19 cellular contexts compared by ENCODE assay signal in genomic region chr2:16067444-16068232, GRCh38.
DNase-seq lines count a peak whose midpoint lies in the region; ATAC-seq, FAIRE-seq and TF ChIP-seq lines count a peak whose summit lies in the region.
"Had no signal": no experiment of that assay in that cellular context is flagged by ENCODE, and none has a peak within 500 bp of the region (broad histone marks: within the 10 kb centered on the region; RNA-seq: fewer than 3 reads in every experiment).

No MANE protein-coding gene starts in this region.

- TF ChIP-seq CTCF in GM23338 (conservative IDR thresholded peaks at IDR 0.05; ENCODE audit: low read depth in 2 of 2) (no peak), HepG2 (CRISPR knock-in tag; IDR thresholded peaks at IDR 0.05) (no peak), body of pancreas (IDR thresholded peaks at IDR 0.05) (no peak)

- TF ChIP-seq EP300 in HepG2 (IDR thresholded peaks at IDR 0.05; ENCODE audit: low read depth in 2 of 2, low read length in 2 of 2): no peak
- no peak for TF ChIP-seq EP300 in HepG2 (CRISPR knock-in tag; IDR thresholded peaks at IDR 0.05; ENCODE audit: borderline replicate concordance)

- H3K9ac ChIP-seq in HepG2 (ENCODE audit: insufficient read depth, low read depth, low read length): peak overlapping the region; percentile 29; the same call in 1 of the 2 replicates

- no TSS peak for BruUV-seq in HepG2 (replicated peaks; lab: Mats Ljungman, UMichigan)

- in situ Hi-C loops in HepG2 (cut with HindIII; ENCODE audit: extremely low pct_ligation_motif_present, low pct_unique_long_range_greater_than_20kb): no loop called here

- 43% methylated on average over 13 of the region's 13 CpGs for WGBS in HepG2 (ENCODE audit: low lambda C conversion rate)
- 70 to 76% methylated on average over 13 of the region's 13 CpGs for WGBS in body of pancreas, 2 donors

- H3K9me3 ChIP-seq in HepG2 (ENCODE audit: low read length): peaks cover 23% of the 10 kb centered on the region
- no peaks in the 10 kb centered on the region for H3K9me3 ChIP-seq in body of pancreas

- FAIRE-seq in HepG2 (lab: Jason Lieb, UNC): no peak
- FAIRE-seq: A549 had no signal

- POLR2A ChIA-PET in HepG2 (lab: Yijun Ruan, JAX): interaction anchor here (0.7 to 3.7 kb wide), 7 partner anchors 10 to 358 kb away, joined by 3 to 20 read pairs (median 6); no protein-coding TSS in a partner anchor

- H4K20me1 ChIP-seq in GM23338 (replicated peaks; ENCODE audit: insufficient read depth): no peaks in the 10 kb centered on the region
- no peaks in the 10 kb centered on the region for H4K20me1 ChIP-seq in HepG2 (ENCODE audit: insufficient read depth, low read length)

- intact Hi-C loops in HepG2 (cut with micrococcal nuclease; ENCODE audit: unreplicated experiment) (loop anchor here (2.0 kb wide), 2 partner anchors 17 to 23 kb away; no protein-coding TSS in a partner anchor), body of pancreas (cut with DNase I) (no loop called here)

- peaks cover 10% of the 10 kb centered on the region for H3K27me3 Mint-ChIP-seq in GM23338 (ENCODE audit: insufficient read depth, low read depth, poor library complexity)
- H3K27me3 Mint-ChIP-seq: B cell had no signal

- 0 out of 2 replicates have a peak overlapping the region, but pooled peaks have one; percentile 14 for H2AFZ ChIP-seq in GM23338
- H2AFZ ChIP-seq in HepG2 (ENCODE audit: low read length): no peak overlapping the region

- TF ChIP-seq POLR2A in HepG2 (IDR thresholded peaks at IDR 0.05; ENCODE audit: insufficient read depth in 1 of 2, low read depth in 2 of 2, low read length in 2 of 2) (no peak), body of pancreas (IDR thresholded peaks at IDR 0.05) (no peak)

- H3K27me3 ChIP-seq in GM23338 (ENCODE audit: insufficient read depth) (no peaks in the 10 kb centered on the region), HepG2 (ENCODE audit: control insufficient read depth in 1 of 2, insufficient read depth in 2 of 2, low read length in 2 of 2) (no peaks in the 10 kb centered on the region), body of pancreas (no peaks in the 10 kb centered on the region)

- no peak for TF ChIP-seq RAD21 in HepG2 (CRISPR knock-in tag; IDR thresholded peaks at IDR 0.05)

- ATAC-seq in GM23338 (no peak), HepG2 (no peak), body of pancreas (no peak)
- ATAC-seq: A549, Panc1 had no signal

- H3K4me3 ChIP-seq in GM23338 (no peak overlapping the region), HepG2 (replicated peaks in 1 of 3; ENCODE audit: insufficient read depth in 1 of 3, low read depth in 2 of 3, low read length in 3 of 3) (peak overlapping the region in 2 of 3 experiments; percentile 7 to 51; a peak in 2 of 6 replicates), body of pancreas (no peak overlapping the region)
- H3K4me3 ChIP-seq: A549 had no signal

- H3K9me3 Mint-ChIP-seq in GM23338: peaks cover 29% of the 10 kb centered on the region

- H3F3A ChIP-seq in GM23338 (replicated peaks; ENCODE audit: low read depth): no peaks in the 10 kb centered on the region

- H3K4me2 ChIP-seq in GM23338 (no peak overlapping the region), HepG2 (ENCODE audit: low read depth, low read length) (peak overlapping the region; percentile 72)
- H3K4me2 ChIP-seq: A549 had no signal

- H3K4me1 ChIP-seq in GM23338 (ENCODE audit: insufficient read depth) (0 out of 2 replicates have a peak, but pooled peaks cover 3% of the 10 kb centered on the region), HepG2 (ENCODE audit: insufficient read depth, low read length) (peaks cover 67% of the 10 kb centered on the region), body of pancreas (peaks cover 10% of the 10 kb centered on the region)
- H3K4me1 ChIP-seq: A549 had no signal

- H3K36me3 Mint-ChIP-seq in GM23338 (ENCODE audit: low read depth): peaks cover 24% of the 10 kb centered on the region

- H3K4me1 Mint-ChIP-seq in GM23338: peaks cover 10% of the 10 kb centered on the region
- H3K4me1 Mint-ChIP-seq: B cell had no signal

- CTCF ChIA-PET in HepG2 (lab: Yijun Ruan, JAX; ENCODE audit: low intra/inter-chr PET ratio, low total read pairs): no interaction called here

- no peaks in the 10 kb centered on the region for H3K9me2 ChIP-seq in GM23338 (ENCODE audit: insufficient read depth)

- no peak for DNase-seq in GM23338 (ENCODE audit: low spot score)
- DNase-seq in caudate nucleus (lab: John Stamatoyannopoulos, UW): no peak
- DNase-seq in HepG2 (ENCODE audit: low spot score): no peak
- no peak for DNase-seq in activated effector memory CD4-positive, alpha-beta T cell treated with Interleukin-2 at 50 U/mL for 16 hours
- no peak for DNase-seq in body of pancreas
- DNase-seq in 8988T: no peak
- DNase-seq: DMS79, H7, Karpas-422, MV-4-11, NCI-H1105 treated with DMSO at 0.1 percent for 48 hours, NCI-H2029 treated with DMSO at 0.1 percent for 48 hours, NCI-H226, NCI-H510A treated with DMSO at 0.1 percent for 48 hours, NCI-H748 treated with DMSO at 0.1 percent for 48 hours had no signal

- H3K79me2 ChIP-seq in GM23338 (replicated peaks; ENCODE audit: insufficient read depth) (no peaks in the 10 kb centered on the region), HepG2 (ENCODE audit: insufficient read depth, low read length) (no peaks in the 10 kb centered on the region)

- H3K36me3 ChIP-seq in GM23338 (ENCODE audit: insufficient read depth) (peaks cover 20% of the 10 kb centered on the region; the same call in 1 of the 2 replicates), HepG2 (replicated peaks in 1 of 2; ENCODE audit: control insufficient read depth in 1 of 2, insufficient read depth in 2 of 2, low read length in 2 of 2) (no peaks in the 10 kb centered on the region), body of pancreas (replicated peaks in 1 of 2; ENCODE audit: insufficient read depth in 1 of 2, low read depth in 2 of 2) (no peaks in the 10 kb centered on the region)

- H3K4me3 Mint-ChIP-seq in GM23338: no peak overlapping the region
- H3K4me3 Mint-ChIP-seq: B cell had no signal

- no peak overlapping the region for H3K27ac ChIP-seq in GM23338 (ENCODE audit: low read depth)
- H3K27ac ChIP-seq in caudate nucleus (ENCODE audit: low read depth, low read length): peak overlapping the region; percentile 95
- H3K27ac ChIP-seq in HepG2 (ENCODE audit: extremely low read length, insufficient read depth, low read length): peak overlapping the region; percentile 29
- peak overlapping the region; percentile 98 for H3K27ac ChIP-seq in temporal lobe (ENCODE audit: low read depth, low read length)
- no peak overlapping the region for H3K27ac ChIP-seq in body of pancreas
- H3K27ac ChIP-seq: A549 had no signal

- H3K27ac Mint-ChIP-seq in GM23338: no peak overlapping the region
- H3K27ac Mint-ChIP-seq: B cell had no signal

TF ChIP-seq in GM23338, 12 proteins besides CTCF, POLR2A, EP300 and RAD21:
- no peak for TF ChIP-seq STAT1 (IDR thresholded peaks at IDR 0.05; ENCODE audit: unreplicated experiment)
- TF ChIP-seq ZNF331 (CRISPR knock-in tag; IDR thresholded peaks at IDR 0.05; ENCODE audit: low read depth): no peak
- TF ChIP-seq ZNF114 (CRISPR knock-in tag; IDR thresholded peaks at IDR 0.05): no peak
- TF ChIP-seq, protein P1, sequence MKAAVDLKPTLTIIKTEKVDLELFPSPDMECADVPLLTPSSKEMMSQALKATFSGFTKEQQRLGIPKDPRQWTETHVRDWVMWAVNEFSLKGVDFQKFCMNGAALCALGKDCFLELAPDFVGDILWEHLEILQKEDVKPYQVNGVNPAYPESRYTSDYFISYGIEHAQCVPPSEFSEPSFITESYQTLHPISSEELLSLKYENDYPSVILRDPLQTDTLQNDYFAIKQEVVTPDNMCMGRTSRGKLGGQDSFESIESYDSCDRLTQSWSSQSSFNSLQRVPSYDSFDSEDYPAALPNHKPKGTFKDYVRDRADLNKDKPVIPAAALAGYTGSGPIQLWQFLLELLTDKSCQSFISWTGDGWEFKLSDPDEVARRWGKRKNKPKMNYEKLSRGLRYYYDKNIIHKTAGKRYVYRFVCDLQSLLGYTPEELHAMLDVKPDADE (IDR thresholded peaks at IDR 0.05): no peak
- TF ChIP-seq CREB1 (CRISPR knock-in tag; IDR thresholded peaks at IDR 0.05; ENCODE audit: low read depth): no peak
- TF ChIP-seq POLR2AphosphoS5 (IDR thresholded peaks at IDR 0.05; ENCODE audit: low read depth): no peak

TF ChIP-seq in HepG2, 621 proteins besides CTCF, POLR2A, EP300 and RAD21 (continues in another document):
- TF ChIP-seq ZNF710 (CRISPR knock-in tag; IDR thresholded peaks at IDR 0.05; ENCODE audit: borderline replicate concordance) (0 out of 2 replicates have a peak, but pooled peaks have one; percentile 50), ZKSCAN1 (IDR thresholded peaks at IDR 0.05; ENCODE audit: low read length) (peak; percentile 35; the same call in 1 of the 2 replicates), ZNF576 (CRISPR knock-in tag; IDR thresholded peaks at IDR 0.05) (no peak)
- TF ChIP-seq, protein P2, sequence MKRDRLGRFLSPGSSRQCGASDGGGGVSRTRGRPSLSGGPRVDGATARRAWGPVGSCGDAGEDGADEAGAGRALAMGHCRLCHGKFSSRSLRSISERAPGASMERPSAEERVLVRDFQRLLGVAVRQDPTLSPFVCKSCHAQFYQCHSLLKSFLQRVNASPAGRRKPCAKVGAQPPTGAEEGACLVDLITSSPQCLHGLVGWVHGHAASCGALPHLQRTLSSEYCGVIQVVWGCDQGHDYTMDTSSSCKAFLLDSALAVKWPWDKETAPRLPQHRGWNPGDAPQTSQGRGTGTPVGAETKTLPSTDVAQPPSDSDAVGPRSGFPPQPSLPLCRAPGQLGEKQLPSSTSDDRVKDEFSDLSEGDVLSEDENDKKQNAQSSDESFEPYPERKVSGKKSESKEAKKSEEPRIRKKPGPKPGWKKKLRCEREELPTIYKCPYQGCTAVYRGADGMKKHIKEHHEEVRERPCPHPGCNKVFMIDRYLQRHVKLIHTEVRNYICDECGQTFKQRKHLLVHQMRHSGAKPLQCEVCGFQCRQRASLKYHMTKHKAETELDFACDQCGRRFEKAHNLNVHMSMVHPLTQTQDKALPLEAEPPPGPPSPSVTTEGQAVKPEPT (CRISPR knock-in tag; IDR thresholded peaks at IDR 0.05; ENCODE audit: low read depth): no peak

Comparison
In these comparisons a context has a peak if more than half of its experiments do, and no peak if none do; other contexts are left out.
1. H3K27ac ChIP-seq: peak in caudate nucleus (single experiment), HepG2 (single experiment) and temporal lobe (single experiment); none in GM23338 (single experiment) and body of pancreas (0 of 4).
2. H3K4me3 ChIP-seq: peak in HepG2 (2 of 3); none in GM23338 (single experiment) and body of pancreas (0 of 2).